Comparison of ENCODE assay signal across 17 cellular contexts in the genomic region with DNA sequence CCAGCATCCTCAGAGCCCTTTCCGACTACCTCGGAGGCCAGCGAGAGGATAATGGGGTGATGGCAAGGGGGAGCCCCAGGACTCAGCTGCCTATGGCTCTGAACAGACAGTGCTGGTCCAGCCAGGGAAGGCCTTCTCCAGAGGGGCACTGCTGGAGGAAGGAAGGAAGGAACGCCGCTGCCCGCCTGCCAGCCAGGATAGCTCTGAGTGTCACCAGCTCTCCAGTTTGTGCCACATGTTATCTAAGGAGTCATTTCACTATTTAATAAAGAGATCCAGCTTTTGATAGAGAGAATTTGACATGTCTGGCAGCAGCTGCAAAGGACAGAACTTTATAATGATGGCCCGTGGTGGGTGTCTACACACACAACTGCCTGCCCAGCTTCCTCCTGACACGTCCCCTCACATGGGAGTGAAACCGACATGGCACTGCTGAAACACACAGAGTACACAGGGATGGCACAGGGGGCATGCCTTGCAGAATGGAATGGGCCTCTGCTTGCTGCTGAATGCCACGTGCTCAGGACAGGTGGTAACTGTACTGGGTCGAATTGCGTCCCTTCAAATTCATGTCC. TPM values are rescaled to one million over a fixed set of nuclear protein-coding genes. Genes with fewer than 3 reads are reported as not detected.
DNase-seq lines count a peak whose midpoint lies in the region; ATAC-seq and TF ChIP-seq lines count a peak whose summit lies in the region.
"Had no signal": no experiment of that assay in that cellular context is flagged by ENCODE, and none has a peak within 500 bp of the region (broad histone marks: within the 10 kb centered on the region; RNA-seq: fewer than 3 reads in every experiment).

No MANE protein-coding gene starts in this region.

- H3K27ac ChIP-seq in PC-9 (no peak overlapping the region), endodermal cell (ENCODE audit: low read depth, low read length) (no peak overlapping the region), lower lobe of right lung (peak overlapping the region; percentile 94)
- H3K27ac ChIP-seq: BLaER1 treated with 17β-estradiol and CSF1 and Interleukin-3, amounts not matched to agents 10 nM and 100 nM had no signal

- H3K4me3 ChIP-seq in PC-9 = no peak overlapping the region
- H3K4me3 ChIP-seq in endodermal cell (ENCODE audit: low read length) = no peak overlapping the region
- no peak overlapping the region for H3K4me3 ChIP-seq in lower lobe of right lung
- H3K4me3 ChIP-seq: BLaER1 treated with 17β-estradiol and CSF1 and Interleukin-3, amounts not matched to agents 10 nM and 100 nM had no signal

- H2AFZ ChIP-seq in PC-9 = no peak overlapping the region

- H3K36me3 ChIP-seq in PC-9 (ENCODE audit: low read depth) = no peaks in the 10 kb centered on the region
- H3K36me3 ChIP-seq in endodermal cell (ENCODE audit: control insufficient read depth, insufficient read depth, low read length) = no peaks in the 10 kb centered on the region
- H3K36me3 ChIP-seq in lower lobe of right lung = no peaks in the 10 kb centered on the region
- H3K36me3 ChIP-seq: BLaER1 treated with 17β-estradiol and CSF1 and Interleukin-3, amounts not matched to agents 10 nM and 100 nM had no signal

- H3K36me3 Mint-ChIP-seq in endodermal cell (ENCODE audit: low read depth) (no peaks in the 10 kb centered on the region), nephron progenitor cell (ENCODE audit: low read depth) (peaks cover 5% of the 10 kb centered on the region)
- H3K36me3 Mint-ChIP-seq in natural killer cell treated with Interleukin-12 subunit alpha and Interleukin-12 subunit beta and Interleukin-15 and Interleukin-18, amount 100 ng/mL, for 72 hours = no peaks in the 10 kb centered on the region

- WGBS in endodermal cell (ENCODE audit: insufficient coverage in 1 of 2, insufficient read length in 1 of 2), 2 experiments = 93 to 98% methylated on average over 9 to 12 of the region's 12 CpGs

- no peaks in the 10 kb centered on the region for H3K79me2 ChIP-seq in PC-9 (ENCODE audit: low read depth)

- H3K9me2 ChIP-seq in PC-9 (ENCODE audit: insufficient read depth) = no peaks in the 10 kb centered on the region

- no peak for ATAC-seq in lower lobe of right lung
- no peak for ATAC-seq in HG03439 (IDR thresholded peaks at IDR 0.05; ENCODE audit: unreplicated experiment)
- ATAC-seq in natural killer cell treated with Interleukin-12 subunit alpha and Interleukin-12 subunit beta and Interleukin-15 and Interleukin-18, amount 100 ng/mL, for 72 hours = no peak
- ATAC-seq: PC-3; stimulated activated naive CD8-positive, alpha-beta T cell treated with anti-CD3 and anti-CD28 coated beads, Interleukin-15, Interleukin-2, amounts not matched to agents 100 U/mL and 50 U/mL, for 24 hours had no signal

- no TSS peak for BruUV-seq in PC-9 (replicated peaks; lab: Mats Ljungman, UMichigan)

- H3K4me1 ChIP-seq in PC-9 (replicated peaks; ENCODE audit: insufficient read depth) (peaks cover 35% of the 10 kb centered on the region), endodermal cell (ENCODE audit: control insufficient read depth, insufficient read depth, low read length) (peaks cover 24% of the 10 kb centered on the region), lower lobe of right lung (peaks cover 84% of the 10 kb centered on the region)

- POLR2A ChIA-PET in PC-9 (lab: Charles Lee; ENCODE audit: unreplicated experiment) = no interaction called here

- H3K9me3 ChIP-seq in PC-9 (ENCODE audit: insufficient read depth, low read depth) = no peaks in the 10 kb centered on the region
- H3K9me3 ChIP-seq in endodermal cell (ENCODE audit: control insufficient read depth, low read length) = no peaks in the 10 kb centered on the region
- no peaks in the 10 kb centered on the region for H3K9me3 ChIP-seq in lower lobe of right lung
- H3K9me3 ChIP-seq: BLaER1 treated with 17β-estradiol and CSF1 and Interleukin-3, amounts not matched to agents 10 nM and 100 nM had no signal

- H3K27ac Mint-ChIP-seq in endodermal cell = no peak overlapping the region
- no peak overlapping the region for H3K27ac Mint-ChIP-seq in nephron progenitor cell
- H3K27ac Mint-ChIP-seq in natural killer cell treated with Interleukin-12 subunit alpha and Interleukin-12 subunit beta and Interleukin-15 and Interleukin-18, amount 100 ng/mL, for 72 hours = no peak overlapping the region
- H3K27ac Mint-ChIP-seq: activated CD4-positive, alpha-beta memory T cell treated with anti-CD3 and anti-CD28 coated beads for 36 hours; activated naive CD4-positive, alpha-beta T cell treated with anti-CD3 and anti-CD28 coated beads, Interleukin-2, amount 50 U/mL, for 24 hours had no signal

- H3K27me3 ChIP-seq in PC-9 (ENCODE audit: insufficient read depth, low read depth) (no peaks in the 10 kb centered on the region), endodermal cell (ENCODE audit: control insufficient read depth, insufficient read depth, low read length, poor library complexity, severe bottlenecking) (no peaks in the 10 kb centered on the region), lower lobe of right lung (ENCODE audit: low read depth) (no peaks in the 10 kb centered on the region)
- H3K27me3 ChIP-seq: BLaER1 treated with 17β-estradiol and CSF1 and Interleukin-3, amounts not matched to agents 10 nM and 100 nM had no signal

- H3F3A ChIP-seq in PC-9 (ENCODE audit: insufficient read depth, low read depth) = peaks cover 16% of the 10 kb centered on the region

- peaks cover 4% of the 10 kb centered on the region for H3K27me3 Mint-ChIP-seq in endodermal cell (ENCODE audit: insufficient read depth)
- H3K27me3 Mint-ChIP-seq in nephron progenitor cell (ENCODE audit: low read depth, poor library complexity) = no peaks in the 10 kb centered on the region
- H3K27me3 Mint-ChIP-seq in natural killer cell treated with Interleukin-12 subunit alpha and Interleukin-12 subunit beta and Interleukin-15 and Interleukin-18, amount 100 ng/mL, for 72 hours = no peaks in the 10 kb centered on the region
- H3K27me3 Mint-ChIP-seq: activated CD4-positive, alpha-beta memory T cell treated with anti-CD3 and anti-CD28 coated beads for 36 hours; activated naive CD4-positive, alpha-beta T cell treated with anti-CD3 and anti-CD28 coated beads, Interleukin-2, amount 50 U/mL, for 24 hours had no signal

- H3K4me2 ChIP-seq in PC-9 = peak overlapping the region; percentile 46

- CTCF ChIA-PET in PC-9 (lab: Charles Lee) = no interaction called here

- H3K4me3 Mint-ChIP-seq in endodermal cell (no peak overlapping the region), nephron progenitor cell (no peak overlapping the region)
- H3K4me3 Mint-ChIP-seq in natural killer cell treated with Interleukin-12 subunit alpha and Interleukin-12 subunit beta and Interleukin-15 and Interleukin-18, amount 100 ng/mL, for 72 hours = no peak overlapping the region
- H3K4me3 Mint-ChIP-seq: activated CD4-positive, alpha-beta memory T cell treated with anti-CD3 and anti-CD28 coated beads for 36 hours; activated naive CD4-positive, alpha-beta T cell treated with anti-CD3 and anti-CD28 coated beads, Interleukin-2, amount 50 U/mL, for 24 hours had no signal

- no peaks in the 10 kb centered on the region for H4K20me1 ChIP-seq in PC-9 (ENCODE audit: insufficient read depth)

- TF ChIP-seq CTCF in PC-9 (conservative IDR thresholded peaks at IDR 0.05) = no peak
- no peak for TF ChIP-seq CTCF in endodermal cell (conservative IDR thresholded peaks at IDR 0.05)
- TF ChIP-seq CTCF in lower lobe of right lung (IDR thresholded peaks at IDR 0.05) = no peak
- no peak for TF ChIP-seq CTCF in nephron progenitor cell (IDR thresholded peaks at IDR 0.05)
- TF ChIP-seq CTCF in GM13976 (IDR thresholded peaks at IDR 0.05; ENCODE audit: borderline replicate concordance, control extremely low read depth, extremely low read depth, insufficient read depth, missing control alignments) = no peak

- H3K9me3 Mint-ChIP-seq in endodermal cell (peaks cover 2% of the 10 kb centered on the region), nephron progenitor cell (peaks cover 4% of the 10 kb centered on the region)
- no peaks in the 10 kb centered on the region for H3K9me3 Mint-ChIP-seq in natural killer cell treated with Interleukin-12 subunit alpha and Interleukin-12 subunit beta and Interleukin-15 and Interleukin-18, amount 100 ng/mL, for 72 hours
- H3K9me3 Mint-ChIP-seq: activated naive CD4-positive, alpha-beta T cell treated with anti-CD3 and anti-CD28 coated beads, Interleukin-2, amount 50 U/mL, for 24 hours had no signal

- in situ Hi-C loops in GM13976 (cut with MboI; ENCODE audit: low sequenced_read_pairs, unreplicated experiment) = no loop called here

- DNase-seq in PC-9 = no peak
- peak; percentile 41 for DNase-seq in endodermal cell
- DNase-seq in lower lobe of right lung = peak; percentile 34
- peak; percentile 8 for DNase-seq in superior temporal gyrus (ENCODE audit: extremely low spot score)
- DNase-seq in nephron progenitor cell = no peak
- no peak for DNase-seq in GM13976 (ENCODE audit: low spot score)
- no peak for DNase-seq in natural killer cell treated with Interleukin-12 subunit alpha and Interleukin-12 subunit beta and Interleukin-15 and Interleukin-18, amount 100 ng/mL, for 72 hours (ENCODE audit: low spot score)
- DNase-seq: activated CD4-positive, alpha-beta memory T cell treated with anti-CD3 and anti-CD28 coated beads for 36 hours; HCEC 1CT; retina; stimulated activated naive CD8-positive, alpha-beta T cell treated with anti-CD3 and anti-CD28 coated beads, Interleukin-15, Interleukin-2, amounts not matched to agents 100 U/mL and 50 U/mL, for 24 hours; T-helper 2 cell had no signal

- no peak overlapping the region for H3K9ac ChIP-seq in endodermal cell (ENCODE audit: extremely low read depth, low read length, poor library complexity, severe bottlenecking)
- H3K9ac ChIP-seq: BLaER1 treated with 17β-estradiol and CSF1 and Interleukin-3, amounts not matched to agents 10 nM and 100 nM had no signal

- H3K4me1 Mint-ChIP-seq in endodermal cell (peaks cover 18% of the 10 kb centered on the region), nephron progenitor cell (peaks cover 79% of the 10 kb centered on the region)
- peaks cover 0 to 13% of the 10 kb centered on the region in 2 donors for H3K4me1 Mint-ChIP-seq in natural killer cell treated with Interleukin-12 subunit alpha and Interleukin-12 subunit beta and Interleukin-15 and Interleukin-18, amount 100 ng/mL, for 72 hours (ENCODE audit: low read depth in 2 of 2)
- H3K4me1 Mint-ChIP-seq: activated naive CD4-positive, alpha-beta T cell treated with anti-CD3 and anti-CD28 coated beads, Interleukin-2, amount 50 U/mL, for 24 hours had no signal

- intact Hi-C loops in PC-9 (cut with micrococcal nuclease; ENCODE audit: unreplicated experiment) = no loop called here
- intact Hi-C loops in lower lobe of right lung (cut with DNase I) = no loop called here

RNA-seq across cellular contexts. Expression of a gene that starts 37.5 kb away (rescaled TPM):
- total RNA-seq in PC-9 (2021) = 16.2 and 18.0 TPM in 2 replicates
- 10 to 100 TPM; 23.0 to 26.2 TPM for total RNA-seq in endodermal cell
- polyA plus RNA-seq in endodermal cell (2013, experiment 1 of 2) = 19.6 TPM
- polyA plus RNA-seq in endodermal cell (2013, experiment 2 of 2) = 16.8 TPM
- total RNA-seq in lower lobe of right lung = 39.9 TPM
- total RNA-seq in natural killer cell treated with Interleukin-12 subunit alpha and Interleukin-12 subunit beta and Interleukin-15 and Interleukin-18, amount 100 ng/mL, for 72 hours = 1 to 10 TPM; 5.8 to 9.3 TPM

RNA-seq across cellular contexts. Expression of a gene that starts 53.5 kb away (rescaled TPM):
- total RNA-seq in PC-9 (2021) (0.04 TPM in 1 of 2 replicates, not detected in the other), endodermal cell (under 1 TPM; 0.07 to 0.09 TPM), lower lobe of right lung (0.62 TPM)
- polyA plus RNA-seq in endodermal cell (2013, experiment 1 of 2) = 9.4 TPM
- polyA plus RNA-seq in endodermal cell (2013, experiment 2 of 2) = 8.1 TPM
- under 1 TPM in 1 of 2 donors, not detected in 1; 0.02 TPM for total RNA-seq in natural killer cell treated with Interleukin-12 subunit alpha and Interleukin-12 subunit beta and Interleukin-15 and Interleukin-18, amount 100 ng/mL, for 72 hours
- total RNA-seq: HT-29 had no signal

Comparison
In these comparisons a context has a peak if more than half of its experiments do, and no peak if none do; other contexts are left out.
1. DNase-seq: peak in endodermal cell (single experiment), lower lobe of right lung (single experiment) and superior temporal gyrus (single experiment); none in PC-9 (0 of 2), nephron progenitor cell (single experiment), GM13976 (single experiment) and natural killer cell treated with Interleukin-12 subunit alpha and Interleukin-12 subunit beta and Interleukin-15 and Interleukin-18, amount 100 ng/mL, for 72 hours (single experiment).